In genomic region chr16:82070656-82071369, GRCh38 we compare ENCODE assay signal across 16 cellular contexts. TPM values are rescaled to one million over a fixed set of nuclear protein-coding genes. Genes with fewer than 3 reads are reported as not detected.
DNase-seq lines count a peak whose midpoint lies in the region; ATAC-seq, FAIRE-seq and TF ChIP-seq lines count a peak whose summit lies in the region.
"Had no signal": no experiment of that assay in that cellular context is flagged by ENCODE, and none has a peak within 500 bp of the region (broad histone marks: within the 10 kb centered on the region; RNA-seq: fewer than 3 reads in every experiment).

No MANE protein-coding gene starts in this region.

- no peak overlapping the region for H3K4me3 Mint-ChIP-seq in activated T-cell treated with anti-CD3 and anti-CD28 coated beads, Interleukin-2, amount 50 U/mL, for 72 hours
- H3K4me3 Mint-ChIP-seq in astrocyte (ENCODE audit: unreplicated experiment) (no peak overlapping the region), endodermal cell (no peak overlapping the region)

- peaks cover 2 to 3% of the 10 kb centered on the region in 2 donors for H3K9me3 Mint-ChIP-seq in activated T-cell treated with anti-CD3 and anti-CD28 coated beads, Interleukin-2, amount 50 U/mL, for 72 hours
- no peaks in the 10 kb centered on the region for H3K9me3 Mint-ChIP-seq in astrocyte (ENCODE audit: unreplicated experiment)
- peaks cover 3% of the 10 kb centered on the region for H3K9me3 Mint-ChIP-seq in endodermal cell

- H3K4me1 Mint-ChIP-seq in activated T-cell treated with anti-CD3 and anti-CD28 coated beads, Interleukin-2, amount 50 U/mL, for 72 hours (ENCODE audit: low read depth) = peaks cover 19% of the 10 kb centered on the region
- peaks cover 10% of the 10 kb centered on the region for H3K4me1 Mint-ChIP-seq in astrocyte (ENCODE audit: low read depth, unreplicated experiment)
- no peaks in the 10 kb centered on the region for H3K4me1 Mint-ChIP-seq in endodermal cell

- H3K9me3 ChIP-seq in astrocyte (ENCODE audit: insufficient read depth, low read depth, low read length) (no peaks in the 10 kb centered on the region), endodermal cell (ENCODE audit: control insufficient read depth, low read length) (no peaks in the 10 kb centered on the region)

- peaks cover 5% of the 10 kb centered on the region for H3K4me1 ChIP-seq in astrocyte (ENCODE audit: insufficient read depth, low read length)
- H3K4me1 ChIP-seq in foreskin keratinocyte = peaks cover 25% of the 10 kb centered on the region
- no peaks in the 10 kb centered on the region for H3K4me1 ChIP-seq in endodermal cell (ENCODE audit: control insufficient read depth, insufficient read depth, low read length)

- no peaks in the 10 kb centered on the region for H3K79me2 ChIP-seq in astrocyte (ENCODE audit: insufficient read depth, low read length)

- peak overlapping the region; percentile 17 for H3K4me2 ChIP-seq in astrocyte (ENCODE audit: low read length)

- no peak overlapping the region for H2AFZ ChIP-seq in astrocyte (ENCODE audit: low read depth, low read length)

- H3K36me3 ChIP-seq in astrocyte (ENCODE audit: insufficient read depth, low read length) (no peaks in the 10 kb centered on the region), endodermal cell (ENCODE audit: control insufficient read depth, insufficient read depth, low read length) (no peaks in the 10 kb centered on the region)

- peaks cover 52% of the 10 kb centered on the region for H3K27me3 Mint-ChIP-seq in activated T-cell treated with anti-CD3 and anti-CD28 coated beads, Interleukin-2, amount 50 U/mL, for 72 hours (ENCODE audit: low read depth)
- H3K27me3 Mint-ChIP-seq in astrocyte (ENCODE audit: low read depth, unreplicated experiment) (peaks cover 27% of the 10 kb centered on the region), endodermal cell (ENCODE audit: insufficient read depth) (no peaks in the 10 kb centered on the region)

- no peak overlapping the region for H3K4me3 ChIP-seq in astrocyte (ENCODE audit: insufficient read depth, low read depth, low read length)
- no peak overlapping the region for H3K4me3 ChIP-seq in endodermal cell (ENCODE audit: low read length)
- H3K4me3 ChIP-seq: lung had no signal

- no peak for TF ChIP-seq CTCF in astrocyte (IDR thresholded peaks at IDR 0.05; ENCODE audit: insufficient read depth, low read depth, low read length)
- TF ChIP-seq CTCF in foreskin keratinocyte (conservative IDR thresholded peaks at IDR 0.05) = no peak
- no peak for TF ChIP-seq CTCF in endodermal cell (conservative IDR thresholded peaks at IDR 0.05)

- no peak overlapping the region for H3K27ac Mint-ChIP-seq in activated T-cell treated with anti-CD3 and anti-CD28 coated beads, Interleukin-2, amount 50 U/mL, for 72 hours
- H3K27ac Mint-ChIP-seq in astrocyte (ENCODE audit: unreplicated experiment) (peak overlapping the region; percentile 67), endodermal cell (no peak overlapping the region)

- H3K27ac ChIP-seq in astrocyte (ENCODE audit: low read depth, low read length) (no peak overlapping the region), foreskin keratinocyte (peak overlapping the region; percentile 92), endodermal cell (ENCODE audit: low read depth, low read length) (no peak overlapping the region)

- no peak for DNase-seq in activated T-cell treated with anti-CD3 and anti-CD28 coated beads, Interleukin-2, amount 50 U/mL, for 72 hours
- DNase-seq in activated T-cell treated with anti-CD3 and anti-CD28 coated beads, Interleukin-2, amount 50 U/mL, for 48 hours = no peak
- DNase-seq in astrocyte (ENCODE audit: low read depth) (peak; percentile 85), foreskin keratinocyte (peak; percentile 96 to 98), Kasumi-1 (lab: John Stamatoyannopoulos, UW) (no peak), endodermal cell (no peak), SHP77 treated with DMSO at 0.1 percent for 48 hours (lab: John Stamatoyannopoulos, UW) (no peak)
- DNase-seq: 8988T; activated effector memory CD4-positive, alpha-beta T cell treated with anti-CD3 and anti-CD28 coated beads, Interleukin-2, amount 50 U/mL, for 16 hours; head of caudate nucleus; NCI-H1105 treated with DMSO at 0.1 percent for 48 hours; NCI-H774; stimulated activated CD4-positive, alpha-beta T cell treated with anti-CD3 and anti-CD28 coated beads, Interleukin-4, amount 100 ng/mL, for 4 hours had no signal

- ATAC-seq in activated T-cell treated with anti-CD3 and anti-CD28 coated beads, Interleukin-2, amount 50 U/mL, for 72 hours (replicated peaks in 1 of 2) = peak; percentile 44 to 59
- ATAC-seq in foreskin keratinocyte = peak; percentile 96
- no peak for ATAC-seq in HG03108 (IDR thresholded peaks at IDR 0.05; ENCODE audit: unreplicated experiment)

- H3K36me3 Mint-ChIP-seq in activated T-cell treated with anti-CD3 and anti-CD28 coated beads, Interleukin-2, amount 50 U/mL, for 72 hours (ENCODE audit: insufficient read depth in 2 of 2) = peaks cover 0 to 6% of the 10 kb centered on the region in 2 donors
- H3K36me3 Mint-ChIP-seq in astrocyte (ENCODE audit: low read depth, unreplicated experiment) (no peaks in the 10 kb centered on the region), endodermal cell (ENCODE audit: low read depth) (no peaks in the 10 kb centered on the region)

- H3K9ac ChIP-seq in astrocyte (ENCODE audit: low read length) (no peak overlapping the region), endodermal cell (ENCODE audit: extremely low read depth, low read length, poor library complexity, severe bottlenecking) (no peak overlapping the region)

- H3K27me3 ChIP-seq in astrocyte (ENCODE audit: insufficient read depth, low read length) = no peaks in the 10 kb centered on the region
- H3K27me3 ChIP-seq in foreskin keratinocyte = no peaks in the 10 kb centered on the region
- peaks cover 3% of the 10 kb centered on the region for H3K27me3 ChIP-seq in endodermal cell (ENCODE audit: control insufficient read depth, insufficient read depth, low read length, poor library complexity, severe bottlenecking)

- 63 to 88% methylated on average over 2 to 4 of the region's 4 CpGs for WGBS in endodermal cell (ENCODE audit: insufficient coverage in 1 of 2, insufficient read length in 1 of 2), 2 experiments

- no peaks in the 10 kb centered on the region for H4K20me1 ChIP-seq in astrocyte (ENCODE audit: insufficient read depth, low read length)

- no peak for FAIRE-seq in astrocyte (lab: Jason Lieb, UNC)
- FAIRE-seq: G401.6 had no signal

RNA-seq across cellular contexts. Expression of gene HSD17B2, which starts 35.8 kb away (rescaled TPM):
- total RNA-seq in activated T-cell treated with anti-CD3 and anti-CD28 coated beads, Interleukin-2, amount 50 U/mL, for 72 hours = not detected
- total RNA-seq in astrocyte (0.20 TPM in 1 of 2 replicates, not detected in the other), foreskin keratinocyte (1.3 and 1.6 TPM in 2 replicates), endodermal cell (not detected)
- 1.5 and 2.0 TPM in 2 replicates for polyA plus RNA-seq in foreskin keratinocyte
- not detected for polyA plus RNA-seq in endodermal cell (2013, experiment 1 of 2)
- not detected for polyA plus RNA-seq in endodermal cell (2013, experiment 2 of 2)

RNA-seq across cellular contexts. Expression of gene SDR42E1, which starts 59.5 kb away (rescaled TPM):
- 10 to 100 TPM in 1 of 2 donors, 1 to 10 TPM in 1; 8.7 to 13.0 TPM for total RNA-seq in activated T-cell treated with anti-CD3 and anti-CD28 coated beads, Interleukin-2, amount 50 U/mL, for 72 hours
- not detected in 2 replicates for total RNA-seq in astrocyte
- 13.2 and 16.0 TPM in 2 replicates for total RNA-seq in foreskin keratinocyte
- polyA plus RNA-seq in foreskin keratinocyte = 4.5 and 4.8 TPM in 2 replicates
- total RNA-seq in endodermal cell = under 1 TPM in 1 of 2 donors, not detected in 1; 0.15 TPM
- polyA plus RNA-seq in endodermal cell (2013, experiment 1 of 2) = not detected
- polyA plus RNA-seq in endodermal cell (2013, experiment 2 of 2) = not detected

Comparison
In these comparisons a context has a peak if more than half of its experiments do, and no peak if none do; other contexts are left out.
1. DNase-seq: peak in astrocyte (single experiment) and foreskin keratinocyte (2 of 2); none in activated T-cell treated with anti-CD3 and anti-CD28 coated beads, Interleukin-2, amount 50 U/mL, for 72 hours (0 of 2), activated T-cell treated with anti-CD3 and anti-CD28 coated beads, Interleukin-2, amount 50 U/mL, for 48 hours (0 of 2), Kasumi-1 (0 of 2), endodermal cell (single experiment) and SHP77 treated with DMSO at 0.1 percent for 48 hours (single experiment).